ENCODE assay signal across 1 cellular context in genomic region chr2:227106845-227107759, GRCh38.
TF ChIP-seq lines count a peak whose summit lies in the region.

No MANE protein-coding gene starts in this region.

TF ChIP-seq in HepG2, 621 proteins besides CTCF, POLR2A, EP300 and RAD21 (continued from another document and continues in another):
- TF ChIP-seq POLR2AphosphoS2 (IDR thresholded peaks at IDR 0.05; ENCODE audit: low read depth, low read length) (no peak), CEBPB (IDR thresholded peaks at IDR 0.05; ENCODE audit: borderline replicate concordance, low read depth, low read length) (peak; percentile 29; the same call in 1 of the 2 replicates), ATF4 (CRISPR knock-in tag; IDR thresholded peaks at IDR 0.05) (no peak), SMYD3 (CRISPR knock-in tag; IDR thresholded peaks at IDR 0.05) (no peak), MIER2 (CRISPR knock-in tag; IDR thresholded peaks at IDR 0.05) (no peak), CREBL2 (CRISPR knock-in tag; IDR thresholded peaks at IDR 0.05; ENCODE audit: borderline replicate concordance) (no peak), CHCHD3 (CRISPR knock-in tag; IDR thresholded peaks at IDR 0.05) (no peak), KDM3A (CRISPR knock-in tag; IDR thresholded peaks at IDR 0.05; ENCODE audit: low read depth) (0 out of 2 replicates have a peak, but pooled peaks have one; percentile 43), POGK (CRISPR knock-in tag; conservative IDR thresholded peaks at IDR 0.05) (no peak), MAZ (IDR thresholded peaks at IDR 0.05; ENCODE audit: borderline replicate concordance, low read depth, low read length) (no peak), MAZ (CRISPR knock-in tag; IDR thresholded peaks at IDR 0.05; ENCODE audit: low read depth) (no peak), JUN (CRISPR knock-in tag; IDR thresholded peaks at IDR 0.05) (no peak), ZNF83 (CRISPR knock-in tag; IDR thresholded peaks at IDR 0.05; ENCODE audit: borderline replicate concordance) (no peak), TEF (CRISPR knock-in tag; IDR thresholded peaks at IDR 0.05) (no peak), ZNF512 (CRISPR knock-in tag; IDR thresholded peaks at IDR 0.05) (no peak), CCAR2 (optimal IDR thresholded peaks at IDR 0.05; ENCODE audit: low read depth, low read length) (no peak), TERF1 (CRISPR knock-in tag; IDR thresholded peaks at IDR 0.05) (no peak), HHEX (CRISPR knock-in tag; IDR thresholded peaks at IDR 0.05) (no peak), PCBP1 (IDR thresholded peaks at IDR 0.05; ENCODE audit: borderline replicate concordance, low read depth, low read length) (no peak), ARID3A (IDR thresholded peaks at IDR 0.05; ENCODE audit: low read depth, low read length) (peak; percentile 68; the same call in 1 of the 2 replicates), NR2F2 (IDR thresholded peaks at IDR 0.05; ENCODE audit: borderline replicate concordance, low read depth) (no peak), GABPA (IDR thresholded peaks at IDR 0.05; ENCODE audit: low read depth, low read length) (no peak), GABPA (CRISPR knock-in tag; IDR thresholded peaks at IDR 0.05; ENCODE audit: low read depth) (no peak), ZBTB8A (CRISPR knock-in tag; IDR thresholded peaks at IDR 0.05; ENCODE audit: borderline replicate concordance, low read depth) (no peak), ZFY (CRISPR knock-in tag; IDR thresholded peaks at IDR 0.05) (no peak), GPBP1L1 (CRISPR knock-in tag; IDR thresholded peaks at IDR 0.05) (no peak), ZNF225 (CRISPR knock-in tag; IDR thresholded peaks at IDR 0.05) (no peak), HIC2 (CRISPR knock-in tag; IDR thresholded peaks at IDR 0.05; ENCODE audit: low read depth) (no peak), PAX8 (CRISPR knock-in tag; IDR thresholded peaks at IDR 0.05; ENCODE audit: borderline replicate concordance) (no peak), AGO2 (optimal IDR thresholded peaks at IDR 0.05; ENCODE audit: low read depth, low read length) (no peak), ZSCAN9 (CRISPR knock-in tag; IDR thresholded peaks at IDR 0.05; ENCODE audit: borderline replicate concordance) (no peak), SMARCE1 (IDR thresholded peaks at IDR 0.05; ENCODE audit: borderline replicate concordance) (no peak), ZNF674 (CRISPR knock-in tag; IDR thresholded peaks at IDR 0.05; ENCODE audit: low read depth) (no peak), ZFP36 (IDR thresholded peaks at IDR 0.05; ENCODE audit: borderline replicate concordance, low read depth, low read length, partially characterized antibody) (no peak), ZNF136 (CRISPR knock-in tag; IDR thresholded peaks at IDR 0.05; ENCODE audit: low read depth) (no peak), KAT2B (IDR thresholded peaks at IDR 0.05; ENCODE audit: borderline replicate concordance, low read depth, low read length) (no peak), ARNT2 (CRISPR knock-in tag; IDR thresholded peaks at IDR 0.05; ENCODE audit: low read depth) (no peak), ZBTB40 (IDR thresholded peaks at IDR 0.05) (no peak), ZBTB40 (CRISPR knock-in tag; IDR thresholded peaks at IDR 0.05) (no peak), ZNF772 (CRISPR knock-in tag; IDR thresholded peaks at IDR 0.05) (no peak), ZNF441 (CRISPR knock-in tag; IDR thresholded peaks at IDR 0.05; ENCODE audit: borderline replicate concordance) (no peak), THAP11 (CRISPR knock-in tag; IDR thresholded peaks at IDR 0.05) (no peak), GATAD2A (CRISPR knock-in tag; IDR thresholded peaks at IDR 0.05) (0 out of 2 replicates have a peak, but pooled peaks have one; percentile 35), JDP2 (CRISPR knock-in tag; IDR thresholded peaks at IDR 0.05; ENCODE audit: borderline replicate concordance) (no peak)
